10 cellular contexts compared by ENCODE assay signal in the genomic region with DNA sequence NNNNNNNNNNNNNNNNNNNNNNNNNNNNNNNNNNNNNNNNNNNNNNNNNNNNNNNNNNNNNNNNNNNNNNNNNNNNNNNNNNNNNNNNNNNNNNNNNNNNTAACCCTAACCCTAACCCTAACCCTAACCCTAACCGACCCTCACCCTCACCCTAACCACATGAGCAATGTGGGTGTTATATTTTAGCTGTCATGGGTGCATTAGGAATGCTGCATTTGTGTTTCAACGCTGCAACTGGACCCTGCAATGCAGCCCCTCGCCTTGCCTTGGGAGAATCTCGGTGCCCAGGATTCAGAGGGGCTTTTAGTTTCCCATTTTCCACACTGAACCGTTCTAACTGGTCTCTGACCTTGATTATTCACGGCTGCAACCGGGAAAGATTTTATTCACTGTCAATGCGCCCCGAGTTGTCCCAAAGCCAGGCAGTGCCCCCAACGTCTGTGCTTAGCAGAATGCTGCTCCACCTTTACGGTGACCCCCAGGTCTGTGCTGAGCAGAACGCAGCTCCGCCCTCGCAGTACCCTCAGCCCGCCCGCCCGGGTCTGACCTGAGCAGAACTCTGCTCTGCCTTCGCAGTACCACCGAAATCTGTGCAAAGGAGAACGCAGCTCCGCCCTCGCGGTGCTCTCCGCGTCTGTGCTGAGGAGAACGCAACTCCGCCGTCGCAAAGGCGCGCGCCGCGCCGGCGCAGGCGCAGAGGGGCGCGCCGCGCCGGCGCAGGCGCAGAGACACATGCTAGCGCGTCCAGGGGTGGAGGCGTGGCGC. TPM values are rescaled to one million over a fixed set of nuclear protein-coding genes. Genes with fewer than 3 reads are reported as not detected.
DNase-seq lines count a peak whose midpoint lies in the region; ATAC-seq, FAIRE-seq and TF ChIP-seq lines count a peak whose summit lies in the region.
"Had no signal": no experiment of that assay in that cellular context is flagged by ENCODE, and none has a peak within 500 bp of the region (broad histone marks: within the 10 kb centered on the region; RNA-seq: fewer than 3 reads in every experiment).

No MANE protein-coding gene starts in this region.

- H3K27ac ChIP-seq in BLaER1 treated with 17β-estradiol and CSF1 and Interleukin-3, amounts not matched to agents 10 nM and 100 nM: no peak overlapping the region
- H3K27ac ChIP-seq in IMR-90 (ENCODE audit: insufficient read depth, low read length) (no peak overlapping the region; the same call in 1 of the 2 replicates), K562 (ENCODE audit: extremely low read depth, low read depth, low read length) (no peak overlapping the region)
- H3K27ac ChIP-seq: parathyroid adenoma, thoracic aorta had no signal

- H2AK5ac ChIP-seq in IMR-90 (ENCODE audit: low read depth, low read length): no peak overlapping the region

- H3K27ac Mint-ChIP-seq in natural killer cell treated with Interleukin-12 subunit alpha and Interleukin-12 subunit beta and Interleukin-15 and Interleukin-18, amount 100 ng/mL, for 72 hours: no peak overlapping the region
- H3K27ac Mint-ChIP-seq in Calu3 (ENCODE audit: unreplicated experiment): no peak overlapping the region

- H3K27me3 ChIP-seq in BLaER1 treated with 17β-estradiol and CSF1 and Interleukin-3, amounts not matched to agents 10 nM and 100 nM: no peaks in the 10 kb centered on the region
- H3K27me3 ChIP-seq in IMR-90 (ENCODE audit: control insufficient read depth, insufficient read depth, low read length): no peaks in the 10 kb centered on the region
- H3K27me3 ChIP-seq in K562 (ENCODE audit: control insufficient read depth in 2 of 2, insufficient read depth in 2 of 2, low read length in 2 of 2): no peaks in the 10 kb centered on the region

- H3K9me1 ChIP-seq in IMR-90 (ENCODE audit: insufficient read depth, low read length): no peaks in the 10 kb centered on the region
- no peaks in the 10 kb centered on the region for H3K9me1 ChIP-seq in K562 (ENCODE audit: control insufficient read depth, insufficient read depth, low read length)

- no peak for FAIRE-seq in K562 (lab: Jason Lieb, UNC)

- H3K4me1 Mint-ChIP-seq in natural killer cell treated with Interleukin-12 subunit alpha and Interleukin-12 subunit beta and Interleukin-15 and Interleukin-18, amount 100 ng/mL, for 72 hours (ENCODE audit: low read depth in 2 of 2): no peaks in the 10 kb centered on the region
- no peaks in the 10 kb centered on the region for H3K4me1 Mint-ChIP-seq in Calu3 (ENCODE audit: low read depth, unreplicated experiment)

- H3K79me1 ChIP-seq in IMR-90 (ENCODE audit: low read depth in 1 of 2, low read length in 2 of 2): no peaks in the 10 kb centered on the region

- ATAC-seq in IMR-90 (ENCODE audit: low read depth) (peak; percentile 94), K562 (peak; percentile 88), GM18873 (IDR thresholded peaks at IDR 0.05; ENCODE audit: low FRiP score, unreplicated experiment) (no peak)
- ATAC-seq in natural killer cell treated with Interleukin-12 subunit alpha and Interleukin-12 subunit beta and Interleukin-15 and Interleukin-18, amount 100 ng/mL, for 72 hours: peak; percentile 52 to 91

- no peak overlapping the region for H3K4me2 ChIP-seq in BLaER1 treated with 17β-estradiol and CSF1 and Interleukin-3, amounts not matched to agents 10 nM and 100 nM
- H3K4me2 ChIP-seq in IMR-90 (ENCODE audit: low read depth, low read length) (no peak overlapping the region), K562 (ENCODE audit: insufficient read depth, low read length) (no peak overlapping the region)

- H3K9me3 ChIP-seq in BLaER1 treated with 17β-estradiol and CSF1 and Interleukin-3, amounts not matched to agents 10 nM and 100 nM (replicated peaks in 1 of 11): peaks cover 0 to 14% (median 4%) of the 10 kb centered on the region in 11 experiments; a peak in 14 of 22 replicates
- H3K9me3 ChIP-seq in IMR-90 (ENCODE audit: control insufficient read depth, insufficient read depth, low read length) (no peaks in the 10 kb centered on the region), K562 (replicated peaks; ENCODE audit: control insufficient read depth, insufficient read depth, low read depth, low read length) (no peaks in the 10 kb centered on the region)
- H3K9me3 ChIP-seq: thoracic aorta had no signal

- H2BK15ac ChIP-seq in IMR-90 (ENCODE audit: low read depth, low read length): no peak overlapping the region

- no peak overlapping the region for H2BK5ac ChIP-seq in IMR-90 (ENCODE audit: low read depth, low read length, poor library complexity, severe bottlenecking)

- in situ Hi-C loops in IMR-90 (cut with MboI; ENCODE audit: low sequenced_read_pairs) (no loop called here), K562 (cut with MboI) (no loop called here)

- H2BK120ac ChIP-seq in IMR-90 (ENCODE audit: low read depth, low read length): no peak overlapping the region

- dilution Hi-C loops in IMR-90 (cut with HindIII; ENCODE audit: low sequenced_read_pairs, unreplicated experiment): no loop called here

- no peak overlapping the region for H3K4ac ChIP-seq in IMR-90 (ENCODE audit: low read depth, low read length)

- H4K5ac ChIP-seq in IMR-90 (ENCODE audit: low read depth, low read length): no peak overlapping the region

- H2AFZ ChIP-seq in IMR-90 (replicated peaks; ENCODE audit: low read length, poor library complexity) (no peak overlapping the region), K562 (ENCODE audit: low read depth, low read length) (no peak overlapping the region)
- H2AFZ ChIP-seq: parathyroid adenoma had no signal

- no peak overlapping the region for H2AK9ac ChIP-seq in IMR-90 (replicated peaks; ENCODE audit: low read depth, low read length, poor library complexity)

- no peak overlapping the region for H3K18ac ChIP-seq in IMR-90 (ENCODE audit: low read depth, low read length)

- CTCF ChIA-PET in IMR-90 (lab: Yijun Ruan, JAX): no interaction called here
- CTCF ChIA-PET in K562 (lab: Yijun Ruan, JAX; ENCODE audit: low intra/inter-chr PET ratio): no interaction called here
- CTCF ChIA-PET in Calu3 (lab: Charles Lee): no interaction called here

- H3K56ac ChIP-seq in IMR-90 (ENCODE audit: extremely low read depth, insufficient read depth, low read length): no peak overlapping the region

- H3K14ac ChIP-seq in IMR-90 (replicated peaks; ENCODE audit: low read depth, low read length): no peak overlapping the region

- POLR2A ChIA-PET in IMR-90 (lab: Charles Lee; ENCODE audit: unreplicated experiment) (no interaction called here), K562 (lab: Yijun Ruan, JAX) (no interaction called here)

- H2BK20ac ChIP-seq in IMR-90 (ENCODE audit: low read depth, low read length): no peak overlapping the region

- 0 out of 4 replicates have a peak overlapping the region, but pooled peaks of 1 of the 2 experiments have one; percentile 16 for H4K8ac ChIP-seq in IMR-90 (ENCODE audit: low read depth in 2 of 2, low read length in 2 of 2)

- 82% methylated on average over 11 of the region's 48 CpGs; no CpG with 5 or more reads in 1 of the 2 experiments for WGBS in IMR-90 (ENCODE audit: extremely low coverage in 2 of 2, insufficient read length in 1 of 2), 2 experiments
- 37% methylated on average over 8 of the region's 48 CpGs for WGBS in K562 (ENCODE audit: insufficient coverage, low coverage, missing lambda C conversion rate)

- BruUV-seq in IMR-90 (replicated peaks; lab: Mats Ljungman, UMichigan) (no TSS peak), K562 (replicated peaks; lab: Mats Ljungman, UMichigan) (no TSS peak), Calu3 (replicated peaks; lab: Mats Ljungman, UMichigan) (no TSS peak)

- peak overlapping the region in 6 of 10 experiments; percentile 32 to 52 (median 37); a peak in 6 of 20 replicates for H3K4me3 ChIP-seq in BLaER1 treated with 17β-estradiol and CSF1 and Interleukin-3, amounts not matched to agents 10 nM and 100 nM
- H3K4me3 ChIP-seq in IMR-90 (ENCODE audit: insufficient read depth, low read depth, low read length) (peak overlapping the region; percentile 31), K562 (no peak overlapping the region)
- H3K4me3 ChIP-seq: thoracic aorta had no signal

- no peaks in the 10 kb centered on the region for H3K4me1 ChIP-seq in BLaER1 treated with 17β-estradiol and CSF1 and Interleukin-3, amounts not matched to agents 10 nM and 100 nM
- H3K4me1 ChIP-seq in IMR-90 (ENCODE audit: control insufficient read depth, insufficient read depth, low read length) (no peaks in the 10 kb centered on the region), K562 (replicated peaks in 1 of 2; ENCODE audit: control insufficient read depth in 2 of 2, insufficient read depth in 2 of 2, low read length in 2 of 2) (no peaks in the 10 kb centered on the region)
- H3K4me1 ChIP-seq: parathyroid adenoma had no signal

- H3K27me3 Mint-ChIP-seq in natural killer cell treated with Interleukin-12 subunit alpha and Interleukin-12 subunit beta and Interleukin-15 and Interleukin-18, amount 100 ng/mL, for 72 hours: no peaks in the 10 kb centered on the region
- H3K27me3 Mint-ChIP-seq in Calu3 (ENCODE audit: unreplicated experiment): no peaks in the 10 kb centered on the region

- intact Hi-C loops in IMR-90 (cut with micrococcal nuclease): no loop called here
- intact Hi-C loops in K562 (cut with micrococcal nuclease): no loop called here
- intact Hi-C loops in Calu3 (cut with micrococcal nuclease; ENCODE audit: unreplicated experiment): no loop called here

- TF ChIP-seq POLR2A in IMR-90 (IDR thresholded peaks at IDR 0.05; ENCODE audit: low read depth, low read length): no peak
- TF ChIP-seq POLR2A in K562 (conservative IDR thresholded peaks at IDR 0.05): no peak

- H3K4me3 Mint-ChIP-seq in natural killer cell treated with Interleukin-12 subunit alpha and Interleukin-12 subunit beta and Interleukin-15 and Interleukin-18, amount 100 ng/mL, for 72 hours: no peak overlapping the region
- no peak overlapping the region for H3K4me3 Mint-ChIP-seq in Calu3 (ENCODE audit: low read depth, unreplicated experiment)

- DNase-seq in IMR-90 (no peak), K562 (ENCODE audit: extremely low read depth in 1 of 4, low spot score in 3 of 4) (no peak), NCI-H526 (lab: John Stamatoyannopoulos, UW) (no peak), Calu3 (no peak), occipital lobe (lab: John Stamatoyannopoulos, UW) (no peak)
- DNase-seq in natural killer cell treated with Interleukin-12 subunit alpha and Interleukin-12 subunit beta and Interleukin-15 and Interleukin-18, amount 100 ng/mL, for 72 hours (ENCODE audit: low spot score): peak; percentile 49

- no peak overlapping the region for H3K9ac ChIP-seq in BLaER1 treated with 17β-estradiol and CSF1 and Interleukin-3, amounts not matched to agents 10 nM and 100 nM
- no peak overlapping the region for H3K9ac ChIP-seq in IMR-90 (ENCODE audit: low read depth, low read length)
- no peak overlapping the region for H3K9ac ChIP-seq in K562 (ENCODE audit: insufficient read depth in 1 of 2, low read depth in 2 of 2, low read length in 2 of 2)
- H3K9ac ChIP-seq: parathyroid adenoma had no signal

- no peaks in the 10 kb centered on the region for H3K36me3 ChIP-seq in BLaER1 treated with 17β-estradiol and CSF1 and Interleukin-3, amounts not matched to agents 10 nM and 100 nM
- H3K36me3 ChIP-seq in IMR-90 (ENCODE audit: control insufficient read depth, insufficient read depth, low read length) (no peaks in the 10 kb centered on the region), K562 (ENCODE audit: control insufficient read depth, insufficient read depth, low read length) (no peaks in the 10 kb centered on the region)
- H3K36me3 ChIP-seq: thoracic aorta had no signal

- TF ChIP-seq CTCF in IMR-90 (conservative IDR thresholded peaks at IDR 0.05; ENCODE audit: low read depth, low read length) (no peak), K562 (IDR thresholded peaks at IDR 0.05 in 2 of 3, conservative IDR thresholded peaks at IDR 0.05 in 1 of 3; ENCODE audit: insufficient read depth in 2 of 3, low read depth in 1 of 3, low read length in 3 of 3) (no peak), Calu3 (IDR thresholded peaks at IDR 0.05; ENCODE audit: unreplicated experiment) (no peak)

- no peaks in the 10 kb centered on the region for H4K20me1 ChIP-seq in BLaER1 treated with 17β-estradiol and CSF1 and Interleukin-3, amounts not matched to agents 10 nM and 100 nM
- H4K20me1 ChIP-seq in IMR-90 (ENCODE audit: insufficient read depth, low read length) (no peaks in the 10 kb centered on the region), K562 (replicated peaks; ENCODE audit: control insufficient read depth, insufficient read depth, low read length) (no peaks in the 10 kb centered on the region)

- no peak for TF ChIP-seq EP300 in K562 (IDR thresholded peaks at IDR 0.05; ENCODE audit: low read length)

- H3K36me3 Mint-ChIP-seq in natural killer cell treated with Interleukin-12 subunit alpha and Interleukin-12 subunit beta and Interleukin-15 and Interleukin-18, amount 100 ng/mL, for 72 hours: no peaks in the 10 kb centered on the region
- no peaks in the 10 kb centered on the region for H3K36me3 Mint-ChIP-seq in Calu3 (ENCODE audit: insufficient read depth, unreplicated experiment)

- H3K23ac ChIP-seq in IMR-90 (ENCODE audit: low read depth, low read length): no peak overlapping the region

- no peaks in the 10 kb centered on the region for H3K9me3 Mint-ChIP-seq in natural killer cell treated with Interleukin-12 subunit alpha and Interleukin-12 subunit beta and Interleukin-15 and Interleukin-18, amount 100 ng/mL, for 72 hours
- no peaks in the 10 kb centered on the region for H3K9me3 Mint-ChIP-seq in Calu3 (ENCODE audit: low read depth, unreplicated experiment)

- no peaks in the 10 kb centered on the region for H3K79me2 ChIP-seq in K562 (ENCODE audit: control insufficient read depth, insufficient read depth, low read length)
- H3K79me2 ChIP-seq: parathyroid adenoma had no signal

- TF ChIP-seq RAD21 in IMR-90 (IDR thresholded peaks at IDR 0.05; ENCODE audit: low read length) (no peak), K562 (CRISPR knock-in tag; conservative IDR thresholded peaks at IDR 0.05 in 1 of 2, IDR thresholded peaks at IDR 0.05 in 1 of 2) (no peak)

- H4K91ac ChIP-seq in IMR-90 (ENCODE audit: insufficient read depth, low read depth, low read length): no peak overlapping the region

RNA-seq across cellular contexts. Expression of gene POLR3K, which starts 43.3 kb away (rescaled TPM):
- 9.0 and 10.6 TPM in 2 replicates for total RNA-seq in IMR-90 (2012; rRNA removed)
- 39.1 and 39.5 TPM in 2 replicates for polyA plus RNA-seq in IMR-90 (2012; rRNA removed)
- polyA plus RNA-seq in IMR-90 (2012; cell fraction: cytosol; rRNA removed): 33.6 and 33.9 TPM in 2 replicates
- polyA plus RNA-seq in IMR-90 (2012; cell fraction: nucleus; rRNA removed; ENCODE audit: low replicate concordance): 9.4 and 11.5 TPM in 2 replicates
- total RNA-seq in K562 (2011; cell fraction: chromatin; rRNA removed; ENCODE audit: low replicate concordance): 53.1 and 79.0 TPM in 2 replicates
- total RNA-seq in K562 (2011; cell fraction: nucleolus; rRNA removed): 47.2 and 48.0 TPM in 2 replicates
- total RNA-seq in K562 (2011; cell fraction: nucleoplasm; rRNA removed): 66.1 and 91.1 TPM in 2 replicates
- total RNA-seq in K562 (2014; rRNA removed): 62.7 and 65.7 TPM in 2 replicates
- 46.3 and 53.5 TPM in 2 replicates for total RNA-seq in K562 (2014; rRNA removed; fragmentation: Illumina TruSeq; extraction: Trizol)
- total RNA-seq in K562 (2015; rRNA removed; fragmentation: Illumina TruSeq; extraction: Trizol): 42.1 and 43.7 TPM in 2 replicates
- 86.7 and 90.9 TPM in 2 replicates for total RNA-seq in K562 (2021)
- polyA plus RNA-seq in K562 (2011; rRNA removed): 86.0 and 95.2 TPM in 2 replicates
- polyA plus RNA-seq in K562 (2011; cell fraction: cytosol; rRNA removed): 138 TPM in 2 replicates
- 48.9 and 51.4 TPM in 2 replicates for polyA plus RNA-seq in K562 (2011; cell fraction: nucleus; rRNA removed)
- polyA plus RNA-seq in K562 (2012): 55.3 and 115 TPM in 2 replicates
- 68.2 and 81.3 TPM in 2 replicates for polyA plus RNA-seq in K562 (2014; fragmentation: Illumina TruSeq; extraction: Trizol)
- polyA plus RNA-seq in K562 (2014; fragmentation: Nextera tagmentation; extraction: Ambion mirVana): 100 to 1,000 TPM; 304 to 315 TPM
- polyA plus RNA-seq in K562 (2014; rRNA removed): 120 and 135 TPM in 2 replicates
- 81.3 and 98.4 TPM in 2 replicates for polyA minus RNA-seq in K562 (2011; rRNA and poly(A)+ RNA removed)
- 37.8 and 43.4 TPM in 2 replicates for polyA minus RNA-seq in K562 (2011; cell fraction: cytosol; rRNA and poly(A)+ RNA removed)
- polyA minus RNA-seq in K562 (2011; cell fraction: nucleus; rRNA and poly(A)+ RNA removed): 17.2 and 28.0 TPM in 2 replicates
- 10 to 100 TPM; 39.8 to 84.7 TPM for total RNA-seq in natural killer cell treated with Interleukin-12 subunit alpha and Interleukin-12 subunit beta and Interleukin-15 and Interleukin-18, amount 100 ng/mL, for 72 hours
- total RNA-seq in Calu3 (2022): 27.4 and 29.1 TPM in 2 replicates
- 2.8 TPM for total RNA-seq in occipital lobe

RNA-seq across cellular contexts. Expression of gene SNRNP25, which starts 43.5 kb away (rescaled TPM):
- total RNA-seq in IMR-90 (2012; rRNA removed): 63.3 and 88.0 TPM in 2 replicates
- polyA plus RNA-seq in IMR-90 (2012; rRNA removed): 67.2 and 73.7 TPM in 2 replicates
- polyA plus RNA-seq in IMR-90 (2012; cell fraction: cytosol; rRNA removed): 69.1 and 93.4 TPM in 2 replicates
- 23.8 and 33.0 TPM in 2 replicates for polyA plus RNA-seq in IMR-90 (2012; cell fraction: nucleus; rRNA removed; ENCODE audit: low replicate concordance)
- total RNA-seq in K562 (2011; cell fraction: chromatin; rRNA removed; ENCODE audit: low replicate concordance): 58.7 and 108 TPM in 2 replicates
- 59.2 and 64.4 TPM in 2 replicates for total RNA-seq in K562 (2011; cell fraction: nucleolus; rRNA removed)
- total RNA-seq in K562 (2011; cell fraction: nucleoplasm; rRNA removed): 61.2 and 70.4 TPM in 2 replicates
- 176 and 178 TPM in 2 replicates for total RNA-seq in K562 (2014; rRNA removed)
- 78.8 and 107 TPM in 2 replicates for total RNA-seq in K562 (2014; rRNA removed; fragmentation: Illumina TruSeq; extraction: Trizol)
- 106 and 108 TPM in 2 replicates for total RNA-seq in K562 (2015; rRNA removed; fragmentation: Illumina TruSeq; extraction: Trizol)
- 123 and 124 TPM in 2 replicates for total RNA-seq in K562 (2021)
- polyA plus RNA-seq in K562 (2011; rRNA removed): 116 and 117 TPM in 2 replicates
- polyA plus RNA-seq in K562 (2011; cell fraction: cytosol; rRNA removed): 102 and 106 TPM in 2 replicates
- polyA plus RNA-seq in K562 (2011; cell fraction: nucleus; rRNA removed): 107 and 113 TPM in 2 replicates
- 70.9 and 149 TPM in 2 replicates for polyA plus RNA-seq in K562 (2012)
- polyA plus RNA-seq in K562 (2014; fragmentation: Illumina TruSeq; extraction: Trizol): 103 and 132 TPM in 2 replicates
- 10 to 100 TPM; 59.0 to 61.5 TPM for polyA plus RNA-seq in K562 (2014; fragmentation: Nextera tagmentation; extraction: Ambion mirVana)
- 122 and 154 TPM in 2 replicates for polyA plus RNA-seq in K562 (2014; rRNA removed)
- polyA minus RNA-seq in K562 (2011; rRNA and poly(A)+ RNA removed): 48.3 and 52.8 TPM in 2 replicates
- 20.9 and 31.3 TPM in 2 replicates for polyA minus RNA-seq in K562 (2011; cell fraction: cytosol; rRNA and poly(A)+ RNA removed)
- polyA minus RNA-seq in K562 (2011; cell fraction: nucleus; rRNA and poly(A)+ RNA removed): 18.3 and 31.3 TPM in 2 replicates
- 10 to 100 TPM; 35.6 to 39.8 TPM for total RNA-seq in natural killer cell treated with Interleukin-12 subunit alpha and Interleukin-12 subunit beta and Interleukin-15 and Interleukin-18, amount 100 ng/mL, for 72 hours
- total RNA-seq in Calu3 (2022): 37.8 and 38.7 TPM in 2 replicates
- total RNA-seq in occipital lobe: 11.4 TPM
